ENCODE assay signal across 8 cellular contexts in genomic region chr17:10754109-10754508, GRCh38. TPM values are rescaled to one million over a fixed set of nuclear protein-coding genes. Genes with fewer than 3 reads are reported as not detected.
DNase-seq lines count a peak whose midpoint lies in the region; ATAC-seq and TF ChIP-seq lines count a peak whose summit lies in the region.

No MANE protein-coding gene starts in this region.

- no peak overlapping the region for H3K27ac ChIP-seq in tibial artery

- H3K4me3 ChIP-seq in tibial artery = no peak overlapping the region

- H3K36me3 Mint-ChIP-seq in activated T-cell treated with anti-CD3 and anti-CD28 coated beads, Interleukin-2, amount 50 U/mL, for 24 hours (ENCODE audit: low read depth) = no peaks in the 10 kb centered on the region

- no peaks in the 10 kb centered on the region for H3K36me3 ChIP-seq in tibial artery

- no peaks in the 10 kb centered on the region for H3K9me3 Mint-ChIP-seq in activated T-cell treated with anti-CD3 and anti-CD28 coated beads, Interleukin-2, amount 50 U/mL, for 24 hours

- intact Hi-C loops in tibial artery (cut with DNase I; ENCODE audit: low total_unique reads) = no loop called here

- H3K4me1 Mint-ChIP-seq in activated T-cell treated with anti-CD3 and anti-CD28 coated beads, Interleukin-2, amount 50 U/mL, for 24 hours (ENCODE audit: low read depth) = no peaks in the 10 kb centered on the region

- H3K27me3 Mint-ChIP-seq in activated T-cell treated with anti-CD3 and anti-CD28 coated beads, Interleukin-2, amount 50 U/mL, for 24 hours = no peaks in the 10 kb centered on the region

- no peak for TF ChIP-seq CTCF in tibial artery (IDR thresholded peaks at IDR 0.05)

- H3K4me3 Mint-ChIP-seq in activated T-cell treated with anti-CD3 and anti-CD28 coated beads, Interleukin-2, amount 50 U/mL, for 24 hours = no peak overlapping the region

- H3K27me3 ChIP-seq in tibial artery = no peaks in the 10 kb centered on the region

- no peak overlapping the region for H3K27ac Mint-ChIP-seq in activated T-cell treated with anti-CD3 and anti-CD28 coated beads, Interleukin-2, amount 50 U/mL, for 24 hours

- H3K4me1 ChIP-seq in tibial artery = no peaks in the 10 kb centered on the region

- no peak for ATAC-seq in GM21526 (IDR thresholded peaks at IDR 0.05; ENCODE audit: low FRiP score, unreplicated experiment)

- no peaks in the 10 kb centered on the region for H3K9me3 ChIP-seq in tibial artery

- peak; percentile 33 to 38 for DNase-seq in activated T-cell treated with anti-CD3 and anti-CD28 coated beads, Interleukin-2, amount 50 U/mL, for 48 hours
- no peak for DNase-seq in activated T-cell treated with anti-CD3 and anti-CD28 coated beads, Interleukin-2, amount 50 U/mL, for 24 hours
- peak; percentile 13 for DNase-seq in NCI-H69 (lab: John Stamatoyannopoulos, UW)
- DNase-seq in dermis blood vessel endothelial cell = peak; percentile 33
- DNase-seq in stimulated activated CD4-positive, alpha-beta T cell treated with anti-CD3 and anti-CD28 coated beads, Interleukin-4, amount 100 ng/mL, for 48 hours (ENCODE audit: low read depth in 2 of 2) = peak; percentile 8 to 24
- no peak for DNase-seq in central memory CD4-positive, alpha-beta T cell
- no peak for DNase-seq in tibial artery

RNA-seq across cellular contexts. Expression of gene TMEM220, which starts 24.3 kb away (rescaled TPM):
- 1.5 and 2.7 TPM in 2 replicates for total RNA-seq in dermis blood vessel endothelial cell

RNA-seq across cellular contexts. Expression of gene TMEM238L, which starts 49.8 kb away (rescaled TPM):
- not detected in 2 replicates for total RNA-seq in dermis blood vessel endothelial cell

RNA-seq across cellular contexts. Expression of gene ADPRM, which starts 56.7 kb away (rescaled TPM):
- 8.9 and 9.7 TPM in 2 replicates for total RNA-seq in dermis blood vessel endothelial cell

RNA-seq across cellular contexts. Expression of gene SCO1, which starts 56.8 kb away (rescaled TPM):
- 28.2 and 36.1 TPM in 2 replicates for total RNA-seq in dermis blood vessel endothelial cell

Comparison
In these comparisons a context has a peak if more than half of its experiments do, and no peak if none do; other contexts are left out.
1. DNase-seq: peak in activated T-cell treated with anti-CD3 and anti-CD28 coated beads, Interleukin-2, amount 50 U/mL, for 48 hours (2 of 2), NCI-H69 (single experiment), dermis blood vessel endothelial cell (single experiment) and stimulated activated CD4-positive, alpha-beta T cell treated with anti-CD3 and anti-CD28 coated beads, Interleukin-4, amount 100 ng/mL, for 48 hours (2 of 2); none in activated T-cell treated with anti-CD3 and anti-CD28 coated beads, Interleukin-2, amount 50 U/mL, for 24 hours (single experiment), central memory CD4-positive, alpha-beta T cell (single experiment) and tibial artery (0 of 2).